ENCODE assay signal across 23 cellular contexts in genomic region chr1:1997561-1997960, GRCh38. TPM values are rescaled to one million over a fixed set of nuclear protein-coding genes. Genes with fewer than 3 reads are reported as not detected.
"Had no signal": no experiment of that assay in that cellular context is flagged by ENCODE, and none has a peak within 500 bp of the region (broad histone marks: within the 10 kb centered on the region; RNA-seq: fewer than 3 reads in every experiment).

No MANE protein-coding gene starts in this region.

- H3K4me1 ChIP-seq: SJCRH30 had no signal

- H3K4me2 ChIP-seq: SK-N-SH had no signal

- DNase-seq: IMR-90, Karpas-422, KG1, MG63, NCI-H1092, NCI-H1105 treated with DMSO at 0.1 percent for 48 hours, NCI-H1417 treated with DMSO at 0.1 percent for 48 hours, NCI-H146, NCI-H1694 treated with DMSO at 0.1 percent for 48 hours, NCI-H1930, NCI-H2081, NCI-H2107, NCI-H2227 treated with DMSO at 0.1 percent for 48 hours, NCI-H524, NCI-H526 treated with DMSO at 0.1 percent for 48 hours, NCI-H774, SHP77 treated with DMSO at 0.1 percent for 48 hours, SJCRH30, SK-N-SH had no signal

- H3K9me3 ChIP-seq: MG63, SJCRH30, SK-N-SH had no signal

- ATAC-seq: HepG2 had no signal

- H3K4me3 ChIP-seq: MG63, SJCRH30 had no signal

- H3K27ac ChIP-seq: RWPE1, SJCRH30 had no signal

- H3K36me3 ChIP-seq: MG63, SJCRH30 had no signal

RNA-seq across cellular contexts. Expression of gene CFAP74, which starts 6.0 kb away (rescaled TPM):
- total RNA-seq: HT1080, IMR-90, NCI-H460, SJCRH30 had no signal
- polyA plus RNA-seq: IMR-90, SK-N-SH had no signal

RNA-seq across cellular contexts. Expression of gene GABRD, which starts 21.6 kb away (rescaled TPM):
- total RNA-seq: HepG2, HT1080, IMR-90, NCI-H460, SJCRH30 had no signal
- polyA plus RNA-seq: HepG2, IMR-90 had no signal

RNA-seq across cellular contexts. Expression of gene PRKCZ, which starts 52.6 kb away (rescaled TPM):
- total RNA-seq: HT1080 had no signal
